ENCODE assay signal across 22 cellular contexts in the genomic region with DNA sequence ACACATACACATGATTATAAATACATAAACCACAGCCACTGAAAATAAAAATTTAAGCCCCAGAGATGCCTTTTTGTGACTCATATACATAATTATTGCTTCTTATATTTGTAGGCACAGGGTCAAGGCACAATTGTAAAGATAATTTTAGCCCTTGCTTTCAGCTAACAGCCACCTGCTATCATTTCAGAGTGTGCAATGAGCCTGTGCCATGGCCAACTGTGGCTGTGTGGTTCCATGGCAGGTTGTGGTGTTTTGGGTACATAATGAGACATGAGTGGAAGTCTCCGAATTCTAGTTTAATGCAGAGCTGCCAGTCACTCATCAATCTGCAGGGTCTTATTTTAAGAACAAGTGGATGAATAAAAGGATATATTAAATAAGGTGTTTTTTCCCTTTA.
"Had no signal": no experiment of that assay in that cellular context is flagged by ENCODE, and none has a peak within 500 bp of the region (broad histone marks: within the 10 kb centered on the region; RNA-seq: fewer than 3 reads in every experiment).

No MANE protein-coding gene starts in this region.

- DNase-seq: effector memory CD4-positive, alpha-beta T cell; foreskin melanocyte; head of caudate nucleus; kidney; left cardiac atrium; left ventricle myocardium inferior; lower lobe of right lung; midbrain; naive thymus-derived CD4-positive, alpha-beta T cell; nephron progenitor cell; stimulated activated CD4-positive, alpha-beta T cell treated with anti-CD3 and anti-CD28 coated beads, Interleukin-4, amount 100 ng/mL, for 1 hour; stimulated activated CD8-positive, alpha-beta memory T cell treated with anti-CD3 and anti-CD28 coated beads, Interleukin-4, amount 100 ng/mL, for 48 hours; stimulated activated naive CD8-positive, alpha-beta T cell treated with anti-CD3 and anti-CD28 coated beads, Interleukin-15, Interleukin-2, amounts not matched to agents 100 U/mL and 50 U/mL, for 24 hours; thyroid gland had no signal

- H3K4me2 ChIP-seq: hepatocyte had no signal

- H3K79me2 ChIP-seq: hepatocyte had no signal

- H3K4me3 ChIP-seq: esophagus muscularis mucosa, hepatocyte, left ventricle myocardium inferior, lower lobe of right lung, right atrium auricular region, smooth muscle cell, suprapubic skin, thyroid gland had no signal

- H2AFZ ChIP-seq: hepatocyte had no signal

- H3K36me3 ChIP-seq: esophagus muscularis mucosa, left ventricle myocardium inferior, lower lobe of right lung, right atrium auricular region, suprapubic skin, thyroid gland had no signal

- H3K9me3 ChIP-seq: esophagus muscularis mucosa, left ventricle myocardium inferior, lower lobe of right lung, right atrium auricular region, suprapubic skin, thyroid gland had no signal

- FAIRE-seq: urothelium cell line had no signal

- H3K4me1 ChIP-seq: left ventricle myocardium inferior, lower lobe of right lung, right atrium auricular region, thyroid gland had no signal

- ATAC-seq: left cardiac atrium; lower lobe of right lung; naive thymus-derived CD4-positive, alpha-beta T cell; stimulated activated effector memory CD8-positive, alpha-beta T cell treated with anti-CD3 and anti-CD28 coated beads, Interleukin-12 subunit alpha, Interleukin-12 subunit beta, amount 100 ng/mL, for 72 hours; stimulated activated naive CD8-positive, alpha-beta T cell treated with anti-CD3 and anti-CD28 coated beads, Interleukin-15, Interleukin-2, amounts not matched to agents 100 U/mL and 50 U/mL, for 24 hours had no signal

- H3K27ac ChIP-seq: epithelial cell of prostate, esophagus muscularis mucosa, hepatocyte, left ventricle myocardium inferior, lower lobe of right lung, right atrium auricular region, suprapubic skin, thyroid gland had no signal

- H3K27me3 ChIP-seq: esophagus muscularis mucosa, hepatocyte, right atrium auricular region, suprapubic skin, thyroid gland had no signal
